In the genomic region with DNA sequence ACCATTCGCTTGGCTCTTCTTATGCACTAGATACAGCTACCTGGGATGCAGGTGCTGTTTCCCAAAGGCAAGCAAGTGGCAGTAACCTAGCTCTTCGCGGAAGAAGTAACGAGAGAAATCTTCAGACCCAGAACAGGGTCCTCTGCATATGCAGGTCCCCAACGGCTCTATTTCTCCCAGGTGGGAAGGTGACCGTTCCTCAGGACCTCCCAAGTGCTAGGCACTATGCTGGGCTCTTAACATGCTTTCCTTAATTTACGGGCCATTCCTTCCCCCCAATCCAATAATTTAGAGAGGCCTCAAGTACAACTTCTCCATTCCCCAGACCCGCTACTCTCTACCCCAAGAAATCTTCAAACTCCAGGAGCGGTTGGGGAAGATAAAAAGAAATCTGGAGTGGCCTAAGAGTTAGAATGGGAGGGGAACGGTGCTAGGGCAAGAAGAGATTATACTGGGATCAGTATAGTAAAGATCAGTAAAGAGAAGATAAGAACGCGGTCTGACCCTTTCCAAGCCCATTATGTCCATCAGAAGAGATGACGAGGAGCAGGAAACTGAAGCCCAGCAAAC, we compare ENCODE assay signal across 8 cellular contexts. TPM values are rescaled to one million over a fixed set of nuclear protein-coding genes. Genes with fewer than 3 reads are reported as not detected.
DNase-seq lines count a peak whose midpoint lies in the region; ATAC-seq lines count a peak whose summit lies in the region.

No MANE protein-coding gene starts in this region.

- peak overlapping the region; percentile 92 for H3K27ac ChIP-seq in subcutaneous abdominal adipose tissue (ENCODE audit: low read depth, low read length)

- H3K27ac Mint-ChIP-seq in activated T-cell treated with anti-CD3 and anti-CD28 coated beads, Interleukin-2, amount 50 U/mL, for 72 hours = peak overlapping the region; percentile 96

- peaks cover 65% of the 10 kb centered on the region for H3K4me1 Mint-ChIP-seq in activated T-cell treated with anti-CD3 and anti-CD28 coated beads, Interleukin-2, amount 50 U/mL, for 72 hours (ENCODE audit: low read depth)

- peaks cover 10 to 24% of the 10 kb centered on the region in 2 donors for H3K36me3 Mint-ChIP-seq in activated T-cell treated with anti-CD3 and anti-CD28 coated beads, Interleukin-2, amount 50 U/mL, for 72 hours (ENCODE audit: insufficient read depth in 2 of 2)

- no peak for ATAC-seq in activated T-cell treated with anti-CD3 and anti-CD28 coated beads, Interleukin-2, amount 50 U/mL, for 72 hours (replicated peaks in 1 of 2)
- no peak for ATAC-seq in HG02759 (IDR thresholded peaks at IDR 0.05; ENCODE audit: unreplicated experiment)

- H3K4me3 ChIP-seq in iPS-18c (ENCODE audit: insufficient read depth, low read depth, low read length) (peak overlapping the region; percentile 98), subcutaneous abdominal adipose tissue (ENCODE audit: low read depth in 1 of 5, low read length in 5 of 5) (peak overlapping the region; percentile 93 to 97 (median 96))

- peaks cover 7 to 55% (median 52%) of the 10 kb centered on the region in 5 donors for H3K4me1 ChIP-seq in subcutaneous abdominal adipose tissue (ENCODE audit: control insufficient read depth in 5 of 5, insufficient read depth in 5 of 5, low read length in 5 of 5)

- H3K27me3 ChIP-seq in subcutaneous abdominal adipose tissue (ENCODE audit: control insufficient read depth in 5 of 5, insufficient read depth in 4 of 5, low read length in 5 of 5) = no peaks in the 10 kb centered on the region

- no peaks in the 10 kb centered on the region for H3K9me3 Mint-ChIP-seq in activated T-cell treated with anti-CD3 and anti-CD28 coated beads, Interleukin-2, amount 50 U/mL, for 72 hours

- peak overlapping the region; percentile 95 to 99 for H3K4me3 Mint-ChIP-seq in activated T-cell treated with anti-CD3 and anti-CD28 coated beads, Interleukin-2, amount 50 U/mL, for 72 hours

- H3K27me3 Mint-ChIP-seq in activated T-cell treated with anti-CD3 and anti-CD28 coated beads, Interleukin-2, amount 50 U/mL, for 72 hours (ENCODE audit: low read depth) = no peaks in the 10 kb centered on the region

- peak overlapping the region; percentile 78 to 99 (median 90) for H3K9ac ChIP-seq in subcutaneous abdominal adipose tissue (ENCODE audit: low read length in 5 of 5)

- H3K36me3 ChIP-seq in subcutaneous abdominal adipose tissue (ENCODE audit: control insufficient read depth in 5 of 5, insufficient read depth in 5 of 5, low read length in 5 of 5) = peaks cover 0 to 12% (median 5%) of the 10 kb centered on the region in 5 donors

- H3K9me3 ChIP-seq in iPS-18c (ENCODE audit: control insufficient read depth, insufficient read depth, low read length) (no peaks in the 10 kb centered on the region), subcutaneous abdominal adipose tissue (ENCODE audit: control insufficient read depth in 5 of 5, low read length in 5 of 5) (no peaks in the 10 kb centered on the region)

- DNase-seq in NCI-H82 (lab: John Stamatoyannopoulos, UW) (peak; percentile 34), NCI-H82 treated with DMSO at 0.1 percent for 48 hours (lab: John Stamatoyannopoulos, UW; ENCODE audit: unreplicated experiment) (no peak), T1000 (lab: John Stamatoyannopoulos, UW) (no peak), putamen (ENCODE audit: low spot score) (no peak)
- peak in 1 of 2 donors; percentile 2 for DNase-seq in activated T-cell treated with anti-CD3 and anti-CD28 coated beads, Interleukin-2, amount 50 U/mL, for 72 hours

RNA-seq across cellular contexts. Expression of gene TXNDC12, which starts 0.4 kb away (rescaled TPM):
- total RNA-seq in activated T-cell treated with anti-CD3 and anti-CD28 coated beads, Interleukin-2, amount 50 U/mL, for 72 hours = 10 to 100 TPM; 50.5 to 54.2 TPM

RNA-seq across cellular contexts. Expression of gene BTF3L4, which starts 1.5 kb away (rescaled TPM):
- 10 to 100 TPM; 28.3 to 32.3 TPM for total RNA-seq in activated T-cell treated with anti-CD3 and anti-CD28 coated beads, Interleukin-2, amount 50 U/mL, for 72 hours

RNA-seq across cellular contexts. Expression of gene KTI12, which starts 21.0 kb away (rescaled TPM):
- 10 to 100 TPM; 10.7 to 12.9 TPM for total RNA-seq in activated T-cell treated with anti-CD3 and anti-CD28 coated beads, Interleukin-2, amount 50 U/mL, for 72 hours
